26 cellular contexts compared by ENCODE assay signal in the genomic region with DNA sequence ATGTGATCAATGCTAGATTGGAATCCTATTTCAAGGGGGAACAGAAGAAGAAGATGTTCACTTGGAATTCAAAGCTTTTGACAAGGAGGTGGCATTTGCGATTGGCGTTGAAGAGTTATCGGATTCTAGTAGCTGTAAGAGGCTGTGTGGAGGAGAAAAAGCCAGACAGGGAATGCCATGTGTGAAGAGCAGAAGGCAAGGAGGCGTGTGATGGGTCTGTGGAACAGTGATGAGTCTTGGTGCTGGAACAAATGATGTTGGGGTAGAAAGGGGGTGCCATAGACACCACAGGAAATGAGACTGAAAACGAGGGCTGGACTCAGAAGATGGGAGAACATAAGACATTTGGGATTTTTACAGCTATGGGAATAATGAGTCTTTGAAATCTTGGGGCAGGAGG. TPM values are rescaled to one million over a fixed set of nuclear protein-coding genes. Genes with fewer than 3 reads are reported as not detected.
"Had no signal": no experiment of that assay in that cellular context is flagged by ENCODE, and none has a peak within 500 bp of the region (broad histone marks: within the 10 kb centered on the region; RNA-seq: fewer than 3 reads in every experiment).

No MANE protein-coding gene starts in this region.

- ATAC-seq: mucosa of descending colon; naive thymus-derived CD4-positive, alpha-beta T cell; natural killer cell treated with Interleukin-12 subunit alpha and Interleukin-12 subunit beta and Interleukin-15 and Interleukin-18, amount 100 ng/mL, for 72 hours; pancreas; right cardiac atrium; sciatic nerve; stimulated activated naive B cell treated with anti-CD40 and anti-IgM and Interleukin-4, amounts not matched to agents 10 μg/mL and 1 μg/mL and 100 μg/mL, for 72 hours; stimulated activated naive CD8-positive, alpha-beta T cell treated with anti-CD3 and anti-CD28 coated beads, Interleukin-15, Interleukin-2, amounts not matched to agents 100 U/mL and 50 U/mL, for 24 hours had no signal

- H3K9me3 ChIP-seq: left ventricle myocardium inferior, pancreas, prostate gland, stomach, suprapubic skin, thoracic aorta, tibial artery, uterus had no signal

- H3K36me3 ChIP-seq: left ventricle myocardium inferior, pancreas, prostate gland, stomach, suprapubic skin, thoracic aorta, tibial artery, uterus had no signal

- H3K4me3 ChIP-seq: left ventricle myocardium inferior, lung, mucosa of descending colon, pancreas, prostate gland, skin epidermis, stomach, suprapubic skin, thoracic aorta, tibial artery, uterus had no signal

- H3K4me1 ChIP-seq: left ventricle myocardium inferior, pancreas, prostate gland, uterus had no signal

- H3K27ac ChIP-seq: left ventricle myocardium inferior, pancreas, prostate gland, skin epidermis, stomach, suprapubic skin, thoracic aorta, tibial artery, uterus had no signal

- H3K27me3 ChIP-seq: pancreas, stomach, suprapubic skin, tibial artery, uterus had no signal

- DNase-seq: immature natural killer cell; islet precursor cell; left ventricle myocardium inferior; midbrain; mucosa of descending colon; naive thymus-derived CD4-positive, alpha-beta T cell; pancreas; retina; right cardiac atrium; stimulated activated CD4-positive, alpha-beta T cell treated with anti-CD3 and anti-CD28 coated beads, Interleukin-12 subunit alpha, Interleukin-12 subunit beta, amount 100 ng/mL, for 4 hours; stimulated activated CD4-positive, alpha-beta T cell treated with anti-CD3 and anti-CD28 coated beads, Interleukin-15, amount 100 ng/mL, for 24 hours; stimulated activated CD4-positive, alpha-beta T cell treated with anti-CD3 and anti-CD28 coated beads, Interleukin-2, amount 100 ng/mL, for 24 hours; stimulated activated CD4-positive, alpha-beta T cell treated with anti-CD3 and anti-CD28 coated beads, Interleukin-4, amount 100 ng/mL, for 1 hour; stimulated activated naive B cell treated with anti-CD40 and anti-IgM and Interleukin-4, amounts not matched to agents 10 μg/mL and 1 μg/mL and 100 μg/mL, for 72 hours; stimulated activated naive CD8-positive, alpha-beta T cell treated with anti-CD3 and anti-CD28 coated beads, Interleukin-15, Interleukin-2, amounts not matched to agents 100 U/mL and 50 U/mL, for 24 hours; stomach; tibial artery; uterus had no signal

RNA-seq across cellular contexts. Expression of a gene that starts 30.5 kb away (rescaled TPM):
- polyA plus RNA-seq: neural cell had no signal
